16 cellular contexts compared by ENCODE assay signal in genomic region chrX:28847423-28847822, GRCh38.
DNase-seq lines count a peak whose midpoint lies in the region; ATAC-seq and TF ChIP-seq lines count a peak whose summit lies in the region.
"Had no signal": no experiment of that assay in that cellular context is flagged by ENCODE, and none has a peak within 500 bp of the region (broad histone marks: within the 10 kb centered on the region; RNA-seq: fewer than 3 reads in every experiment).

No MANE protein-coding gene starts in this region.

- H2BK5ac ChIP-seq in IMR-90 (ENCODE audit: low read depth, low read length, poor library complexity, severe bottlenecking): no peak overlapping the region

- H2AK9ac ChIP-seq in IMR-90 (replicated peaks; ENCODE audit: low read depth, low read length, poor library complexity): no peak overlapping the region

- no peak overlapping the region for H3K4me3 ChIP-seq in IMR-90 (ENCODE audit: insufficient read depth, low read depth, low read length)
- H3K4me3 ChIP-seq in choroid plexus epithelial cell (ENCODE audit: low read depth, low read length): no peak overlapping the region
- no peak overlapping the region for H3K4me3 ChIP-seq in skeletal muscle cell (ENCODE audit: low read depth, low read length)
- H3K4me3 ChIP-seq: ascending aorta, SJCRH30 had no signal

- no peak for TF ChIP-seq RAD21 in IMR-90 (IDR thresholded peaks at IDR 0.05; ENCODE audit: low read length)

- no peaks in the 10 kb centered on the region for H3K36me3 ChIP-seq in IMR-90 (ENCODE audit: control insufficient read depth, insufficient read depth, low read length)
- H3K36me3 ChIP-seq: ascending aorta, SJCRH30 had no signal

- H4K8ac ChIP-seq in IMR-90 (ENCODE audit: low read depth in 2 of 2, low read length in 2 of 2): no peak overlapping the region

- H2AK5ac ChIP-seq in IMR-90 (ENCODE audit: low read depth, low read length): no peak overlapping the region

- in situ Hi-C loops in IMR-90 (cut with MboI; ENCODE audit: low sequenced_read_pairs): no loop called here

- H3K9me1 ChIP-seq in IMR-90 (ENCODE audit: insufficient read depth, low read length): no peaks in the 10 kb centered on the region

- no peak overlapping the region for H3K4me2 ChIP-seq in IMR-90 (ENCODE audit: low read depth, low read length)

- no peaks in the 10 kb centered on the region for H3K27me3 Mint-ChIP-seq in natural killer cell (ENCODE audit: low read depth in 2 of 2)

- no peak overlapping the region for H3K27ac ChIP-seq in IMR-90 (ENCODE audit: insufficient read depth, low read length)
- H3K27ac ChIP-seq: ascending aorta, SJCRH30 had no signal

- POLR2A ChIA-PET in IMR-90 (lab: Charles Lee; ENCODE audit: unreplicated experiment): no interaction called here

- TF ChIP-seq CTCF in IMR-90 (conservative IDR thresholded peaks at IDR 0.05; ENCODE audit: low read depth, low read length): no peak
- no peak for TF ChIP-seq CTCF in choroid plexus epithelial cell (conservative IDR thresholded peaks at IDR 0.05; ENCODE audit: low read depth, low read length)
- TF ChIP-seq CTCF in natural killer cell (IDR thresholded peaks at IDR 0.05): no peak

- no peak overlapping the region for H2BK120ac ChIP-seq in IMR-90 (ENCODE audit: low read depth, low read length)

- no peak overlapping the region for H3K23ac ChIP-seq in IMR-90 (ENCODE audit: low read depth, low read length)

- CTCF ChIA-PET in IMR-90 (lab: Yijun Ruan, JAX): no interaction called here

- dilution Hi-C loops in IMR-90 (cut with HindIII; ENCODE audit: low sequenced_read_pairs, unreplicated experiment): no loop called here

- H4K91ac ChIP-seq in IMR-90 (ENCODE audit: insufficient read depth, low read depth, low read length): no peak overlapping the region

- 38% methylated on average over 1 of the region's 3 CpGs; no CpG with 5 or more reads in 1 of the 2 experiments for WGBS in IMR-90 (ENCODE audit: extremely low coverage in 2 of 2, insufficient read length in 1 of 2), 2 experiments

- ATAC-seq in IMR-90 (ENCODE audit: low read depth) (no peak), natural killer cell (no peak), HG02610 (IDR thresholded peaks at IDR 0.05; ENCODE audit: unreplicated experiment) (no peak)
- ATAC-seq: activated T-cell treated with anti-CD3 and anti-CD28 coated beads, Interleukin-2, amount 50 U/mL, for 4 hours; left colon; stimulated activated naive CD8-positive, alpha-beta T cell treated with anti-CD3 and anti-CD28 coated beads, Interleukin-15, Interleukin-2, amounts not matched to agents 100 U/mL and 50 U/mL, for 24 hours had no signal

- H3K14ac ChIP-seq in IMR-90 (replicated peaks; ENCODE audit: low read depth, low read length): no peak overlapping the region

- no peak overlapping the region for H2BK20ac ChIP-seq in IMR-90 (ENCODE audit: low read depth, low read length)

- H3K9me3 Mint-ChIP-seq in natural killer cell: peaks cover 4 to 13% of the 10 kb centered on the region in 2 donors

- H2AFZ ChIP-seq in IMR-90 (replicated peaks; ENCODE audit: low read length, poor library complexity): peak overlapping the region; percentile 51

- H4K20me1 ChIP-seq in IMR-90 (ENCODE audit: insufficient read depth, low read length): no peaks in the 10 kb centered on the region

- no peaks in the 10 kb centered on the region; the same call in 1 of the 2 replicates for H3K27me3 ChIP-seq in IMR-90 (ENCODE audit: control insufficient read depth, insufficient read depth, low read length)
- H3K27me3 ChIP-seq: ascending aorta, SJCRH30 had no signal

- H3K9me3 ChIP-seq in IMR-90 (ENCODE audit: control insufficient read depth, insufficient read depth, low read length): no peaks in the 10 kb centered on the region
- H3K9me3 ChIP-seq: ascending aorta, SJCRH30 had no signal

- DNase-seq in IMR-90: peak; percentile 80
- peak; percentile 77 for DNase-seq in choroid plexus epithelial cell (ENCODE audit: low read depth)
- DNase-seq in iPS-NIHi11 (ENCODE audit: low spot score): peak; percentile 13
- peak; percentile 13 for DNase-seq in skeletal muscle cell (ENCODE audit: low read depth)
- no peak for DNase-seq in natural killer cell
- no peak for DNase-seq in AG08395 (ENCODE audit: low spot score)
- DNase-seq in NCI-H128 (lab: John Stamatoyannopoulos, UW; ENCODE audit: unreplicated experiment): no peak
- DNase-seq: activated T-cell treated with anti-CD3 and anti-CD28 coated beads, Interleukin-2, amount 50 U/mL, for 4 hours; left colon; NCI-H1105 treated with DMSO at 0.1 percent for 48 hours; NCI-H526 treated with DMSO at 0.1 percent for 48 hours; SJCRH30; stimulated activated CD4-positive, alpha-beta T cell treated with anti-CD3 and anti-CD28 coated beads, Interleukin-2, amount 100 ng/mL, for 48 hours; stimulated activated naive CD8-positive, alpha-beta T cell treated with anti-CD3 and anti-CD28 coated beads, Interleukin-15, Interleukin-2, amounts not matched to agents 100 U/mL and 50 U/mL, for 24 hours had no signal

- H3K18ac ChIP-seq in IMR-90 (ENCODE audit: low read depth, low read length): no peak overlapping the region

- H2BK15ac ChIP-seq in IMR-90 (ENCODE audit: low read depth, low read length): no peak overlapping the region

- no peak overlapping the region for H3K27ac Mint-ChIP-seq in natural killer cell

- no peak for TF ChIP-seq POLR2A in IMR-90 (IDR thresholded peaks at IDR 0.05; ENCODE audit: low read depth, low read length)

- H3K36me3 Mint-ChIP-seq in natural killer cell: no peaks in the 10 kb centered on the region

- H3K9ac ChIP-seq in IMR-90 (ENCODE audit: low read depth, low read length): no peak overlapping the region

- no peaks in the 10 kb centered on the region for H3K4me1 ChIP-seq in IMR-90 (ENCODE audit: control insufficient read depth, insufficient read depth, low read length)
- H3K4me1 ChIP-seq: ascending aorta, SJCRH30 had no signal

- intact Hi-C loops in IMR-90 (cut with micrococcal nuclease): no loop called here
- intact Hi-C loops in natural killer cell (cut with micrococcal nuclease): no loop called here

- no peak overlapping the region for H4K5ac ChIP-seq in IMR-90 (ENCODE audit: low read depth, low read length)

- H3K4me1 Mint-ChIP-seq in natural killer cell: no peaks in the 10 kb centered on the region

- H3K56ac ChIP-seq in IMR-90 (ENCODE audit: extremely low read depth, insufficient read depth, low read length): no peak overlapping the region

- no peak overlapping the region for H3K4ac ChIP-seq in IMR-90 (ENCODE audit: low read depth, low read length)

- no peaks in the 10 kb centered on the region for H3K79me1 ChIP-seq in IMR-90 (ENCODE audit: low read depth in 1 of 2, low read length in 2 of 2)

- H3K4me3 Mint-ChIP-seq in natural killer cell: no peak overlapping the region
- H3K4me3 Mint-ChIP-seq: activated T-cell treated with anti-CD3 and anti-CD28 coated beads, Interleukin-2, amount 50 U/mL, for 4 hours had no signal

- BruUV-seq in IMR-90 (replicated peaks; lab: Mats Ljungman, UMichigan): no TSS peak

TF ChIP-seq in IMR-90, 13 proteins besides CTCF, POLR2A, EP300 and RAD21:
- TF ChIP-seq USF2 (IDR thresholded peaks at IDR 0.05; ENCODE audit: low read depth, low read length) (no peak), MAZ (IDR thresholded peaks at IDR 0.05; ENCODE audit: borderline replicate concordance, low read depth, low read length) (no peak), SMC3 (IDR thresholded peaks at IDR 0.05; ENCODE audit: low read depth, low read length) (no peak), MAFK (IDR thresholded peaks at IDR 0.05; ENCODE audit: low read depth, low read length) (no peak), RCOR1 (IDR thresholded peaks at IDR 0.05; ENCODE audit: insufficient replicate concordance, low read length) (no peak), FOS (IDR thresholded peaks at IDR 0.05; ENCODE audit: low read depth, low read length) (no peak), RFX5 (IDR thresholded peaks at IDR 0.05; ENCODE audit: low read depth, low read length) (no peak), NFE2L2 (IDR thresholded peaks at IDR 0.05; ENCODE audit: low read depth, low read length) (no peak), CEBPB (IDR thresholded peaks at IDR 0.05; ENCODE audit: low read depth, low read length) (no peak), MXI1 (IDR thresholded peaks at IDR 0.05; ENCODE audit: borderline replicate concordance, low read depth, low read length) (no peak), CHD1 (IDR thresholded peaks at IDR 0.05; ENCODE audit: low read depth, low read length) (no peak), BHLHE40 (IDR thresholded peaks at IDR 0.05; ENCODE audit: low read depth, low read length) (no peak)
- TF ChIP-seq, protein P1, sequence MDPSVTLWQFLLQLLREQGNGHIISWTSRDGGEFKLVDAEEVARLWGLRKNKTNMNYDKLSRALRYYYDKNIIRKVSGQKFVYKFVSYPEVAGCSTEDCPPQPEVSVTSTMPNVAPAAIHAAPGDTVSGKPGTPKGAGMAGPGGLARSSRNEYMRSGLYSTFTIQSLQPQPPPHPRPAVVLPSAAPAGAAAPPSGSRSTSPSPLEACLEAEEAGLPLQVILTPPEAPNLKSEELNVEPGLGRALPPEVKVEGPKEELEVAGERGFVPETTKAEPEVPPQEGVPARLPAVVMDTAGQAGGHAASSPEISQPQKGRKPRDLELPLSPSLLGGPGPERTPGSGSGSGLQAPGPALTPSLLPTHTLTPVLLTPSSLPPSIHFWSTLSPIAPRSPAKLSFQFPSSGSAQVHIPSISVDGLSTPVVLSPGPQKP (IDR thresholded peaks at IDR 0.05; ENCODE audit: borderline replicate concordance, low read depth, low read length): no peak

Comparison
In these comparisons a context has a peak if more than half of its experiments do, and no peak if none do; other contexts are left out.
1. DNase-seq: peak in IMR-90 (single experiment), choroid plexus epithelial cell (single experiment), iPS-NIHi11 (single experiment) and skeletal muscle cell (single experiment); none in natural killer cell (single experiment), AG08395 (single experiment) and NCI-H128 (single experiment).